In the genomic region with DNA sequence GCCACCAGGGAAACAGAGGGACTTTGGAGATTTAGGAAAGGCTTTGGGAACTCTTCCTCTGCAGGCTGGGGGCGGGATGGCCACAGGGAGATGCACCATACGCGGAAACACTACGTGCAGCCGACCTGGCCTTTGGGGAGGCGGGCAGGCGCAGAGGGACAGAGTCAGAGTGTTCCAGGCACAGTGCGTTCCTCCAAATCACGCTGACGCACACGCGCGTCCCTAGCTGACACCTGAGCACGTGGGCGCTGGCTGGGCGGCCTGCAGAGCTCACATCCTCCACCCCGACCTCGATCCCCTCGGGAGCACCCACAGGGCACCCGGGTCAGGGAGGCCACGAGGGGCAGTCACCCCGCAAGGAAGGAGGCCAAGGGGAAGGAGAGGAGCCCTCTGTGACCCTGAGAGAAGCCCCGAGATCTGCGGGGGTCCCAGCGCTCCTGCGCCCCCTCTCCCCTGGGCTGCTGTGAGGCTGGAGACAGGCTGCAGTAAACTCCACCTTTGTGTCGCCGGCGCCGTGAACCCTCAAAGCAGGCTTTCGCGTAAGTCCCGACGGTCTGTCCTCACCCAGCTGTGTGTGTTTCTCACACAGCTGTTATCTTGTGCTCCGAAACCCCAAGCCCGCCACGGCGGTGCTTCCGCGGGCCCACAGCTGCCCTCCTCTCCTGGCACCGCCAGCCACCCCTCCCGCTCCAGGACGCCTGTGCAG, we compare ENCODE assay signal across 26 cellular contexts.
"Had no signal": no experiment of that assay in that cellular context is flagged by ENCODE, and none has a peak within 500 bp of the region (broad histone marks: within the 10 kb centered on the region; RNA-seq: fewer than 3 reads in every experiment).

No MANE protein-coding gene starts in this region.

- DNase-seq: activated CD4-positive, alpha-beta T cell treated with anti-CD3 and anti-CD28 coated beads for 1 hour; activated CD4-positive, alpha-beta T cell treated with anti-CD3 and anti-CD28 coated beads, Interleukin-2, amount 10 ng/mL, durations not matched to agents 24 days and 14 days; activated CD4-positive, alpha-beta T cell treated with anti-CD3 and anti-CD28 coated beads, Interleukin-2, amount 50 U/mL, for 48 hours; activated CD8-positive, alpha-beta memory T cell treated with anti-CD3 and anti-CD28 coated beads, Interleukin-2, amount 10 ng/mL, durations not matched to agents 7 days and 5 days; activated effector memory CD4-positive, alpha-beta T cell treated with anti-CD3 and anti-CD28 coated beads, Interleukin-2, amount 50 U/mL, for 16 hours; activated naive CD4-positive, alpha-beta T cell treated with Interleukin-2 at 50 U/mL for 16 hours; activated naive CD8-positive, alpha-beta T cell treated with anti-CD3 and anti-CD28 coated beads, Interleukin-2, amount 50 U/mL, for 24 hours; activated T-cell treated with anti-CD3 and anti-CD28 coated beads, Interleukin-2, amount 50 U/mL, for 4 hours; amniotic stem cell; Karpas-422; NCI-H1105 treated with DMSO at 0.1 percent for 48 hours; NCI-H1436 treated with DMSO at 0.1 percent for 48 hours; NCI-H187 treated with DMSO at 0.1 percent for 48 hours; NCI-H2081 treated with DMSO at 0.1 percent for 48 hours; NCI-H2171; NCI-H2227 treated with DMSO at 0.1 percent for 48 hours; NCI-H446 treated with DMSO at 0.1 percent for 48 hours; NCI-H526; NCI-H774; Peyer's patch; SIG-M5; T-helper 17 cell; T-helper 9 cell had no signal

- H3K4me1 ChIP-seq: Peyer's patch had no signal

- H3K36me3 ChIP-seq: Peyer's patch had no signal

- FAIRE-seq: astrocyte had no signal

- ATAC-seq: activated CD8-positive, alpha-beta memory T cell treated with anti-CD3 and anti-CD28 coated beads, Interleukin-2, amount 10 ng/mL, durations not matched to agents 7 days and 5 days; activated naive CD4-positive, alpha-beta T cell treated with anti-CD3 and anti-CD28 coated beads, Interleukin-2, amount 50 U/mL, for 72 hours; activated naive CD8-positive, alpha-beta T cell treated with anti-CD3 and anti-CD28 coated beads, Interleukin-2, amount 50 U/mL, for 24 hours; activated T-cell treated with anti-CD3 and anti-CD28 coated beads, Interleukin-2, amount 50 U/mL, for 4 hours; T-helper 17 cell; WTC11 had no signal

- H3K27ac ChIP-seq: Peyer's patch had no signal

- H3K4me3 ChIP-seq: Peyer's patch had no signal

- H3K27me3 ChIP-seq: Peyer's patch had no signal
